In the genomic region with DNA sequence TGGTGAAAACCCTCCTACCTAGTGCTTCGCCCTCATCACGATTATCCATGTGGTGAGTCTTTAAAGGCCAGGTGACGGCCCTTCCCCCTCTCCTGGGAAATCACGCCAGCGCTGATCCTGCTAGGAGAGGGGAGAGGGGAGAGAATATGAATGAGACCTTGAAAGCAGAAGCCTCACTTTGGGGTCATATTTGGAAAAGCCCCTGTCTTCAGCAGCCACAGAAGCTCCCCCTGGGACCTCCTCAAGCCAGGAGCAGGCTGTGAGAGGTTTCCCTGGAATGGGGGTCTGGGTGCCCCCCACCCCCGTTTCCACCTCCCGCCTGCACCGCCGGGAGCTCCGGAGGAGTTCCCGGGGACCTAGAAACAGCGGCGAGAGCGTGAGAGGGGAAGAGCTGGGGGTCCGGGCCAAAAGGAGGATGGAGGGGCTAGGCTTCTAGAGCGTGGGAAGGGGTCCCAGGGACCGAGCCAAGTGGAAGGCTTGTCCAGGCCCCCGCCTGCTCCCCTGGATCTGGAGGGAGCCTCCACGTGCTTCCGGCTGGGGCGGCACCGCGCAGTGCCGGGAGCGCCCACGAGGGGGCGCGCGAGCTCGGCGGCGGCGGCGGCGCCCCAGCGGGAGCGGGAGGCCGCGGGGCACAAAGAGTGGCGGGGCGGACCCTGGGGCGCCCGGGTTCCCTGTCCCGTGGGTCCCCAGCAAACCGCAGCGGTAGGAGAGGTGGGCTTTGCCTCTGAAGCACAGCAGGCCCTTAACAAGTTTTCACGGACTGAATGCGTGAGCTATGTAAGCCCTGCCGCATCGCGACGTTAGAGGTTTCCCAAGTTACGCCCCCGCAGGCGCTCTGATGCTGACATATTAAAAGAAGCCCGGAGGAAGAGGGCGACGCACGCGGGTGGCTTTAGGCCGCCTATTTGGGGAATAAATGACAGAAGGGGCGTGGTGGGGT, we compare ENCODE assay signal across 1 cellular context.
TF ChIP-seq lines count a peak whose summit lies in the region.

No MANE protein-coding gene starts in this region.

TF ChIP-seq in HepG2, 621 proteins besides CTCF, POLR2A, EP300 and RAD21 (continued from another document and continues in another):
- TF ChIP-seq, protein P1, sequence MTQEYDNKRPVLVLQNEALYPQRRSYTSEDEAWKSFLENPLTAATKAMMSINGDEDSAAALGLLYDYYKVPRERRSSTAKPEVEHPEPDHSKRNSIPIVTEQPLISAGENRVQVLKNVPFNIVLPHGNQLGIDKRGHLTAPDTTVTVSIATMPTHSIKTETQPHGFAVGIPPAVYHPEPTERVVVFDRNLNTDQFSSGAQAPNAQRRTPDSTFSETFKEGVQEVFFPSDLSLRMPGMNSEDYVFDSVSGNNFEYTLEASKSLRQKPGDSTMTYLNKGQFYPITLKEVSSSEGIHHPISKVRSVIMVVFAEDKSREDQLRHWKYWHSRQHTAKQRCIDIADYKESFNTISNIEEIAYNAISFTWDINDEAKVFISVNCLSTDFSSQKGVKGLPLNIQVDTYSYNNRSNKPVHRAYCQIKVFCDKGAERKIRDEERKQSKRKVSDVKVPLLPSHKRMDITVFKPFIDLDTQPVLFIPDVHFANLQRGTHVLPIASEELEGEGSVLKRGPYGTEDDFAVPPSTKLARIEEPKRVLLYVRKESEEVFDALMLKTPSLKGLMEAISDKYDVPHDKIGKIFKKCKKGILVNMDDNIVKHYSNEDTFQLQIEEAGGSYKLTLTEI (CRISPR knock-in tag; conservative IDR thresholded peaks at IDR 0.05) = no peak
- TF ChIP-seq ZBTB8A (CRISPR knock-in tag; IDR thresholded peaks at IDR 0.05; ENCODE audit: borderline replicate concordance, low read depth) (no peak), ZNF883 (CRISPR knock-in tag; IDR thresholded peaks at IDR 0.05; ENCODE audit: not compliant biosample characterization) (peak; percentile 65), MEIS2 (CRISPR knock-in tag; IDR thresholded peaks at IDR 0.05) (peak; percentile 74; the same call in 1 of the 2 replicates), PITX1 (CRISPR knock-in tag; IDR thresholded peaks at IDR 0.05) (no peak), HOXA7 (CRISPR knock-in tag; IDR thresholded peaks at IDR 0.05) (no peak), EZH2 (conservative IDR thresholded peaks at IDR 0.05; ENCODE audit: low read depth, low read length) (no peak), FOXA3 (CRISPR knock-in tag; IDR thresholded peaks at IDR 0.05) (no peak), POLR2AphosphoS5 (IDR thresholded peaks at IDR 0.05; ENCODE audit: low read depth, low read length) (no peak), JUNB (CRISPR knock-in tag; IDR thresholded peaks at IDR 0.05; ENCODE audit: borderline replicate concordance) (no peak), SKI (IDR thresholded peaks at IDR 0.05; ENCODE audit: partially characterized antibody) (no peak), POGZ (CRISPR knock-in tag; IDR thresholded peaks at IDR 0.05) (0 out of 2 replicates have a peak, but pooled peaks have one; percentile 46), HDAC2 (CRISPR knock-in tag; IDR thresholded peaks at IDR 0.05) (no peak), SP1 (IDR thresholded peaks at IDR 0.05) (no peak), SP1 (CRISPR knock-in tag; IDR thresholded peaks at IDR 0.05) (no peak), ZNF879 (CRISPR knock-in tag; IDR thresholded peaks at IDR 0.05) (no peak), SNAPC2 (CRISPR knock-in tag; IDR thresholded peaks at IDR 0.05) (no peak), TGIF2 (CRISPR knock-in tag; IDR thresholded peaks at IDR 0.05) (no peak; the same call in 1 of the 2 replicates), SAP130 (CRISPR knock-in tag; IDR thresholded peaks at IDR 0.05; ENCODE audit: low read depth) (peak; percentile 31; the same call in 1 of the 2 replicates), BCL6 (CRISPR knock-in tag; IDR thresholded peaks at IDR 0.05) (no peak), ZNF383 (CRISPR knock-in tag; IDR thresholded peaks at IDR 0.05; ENCODE audit: borderline replicate concordance) (no peak), ZNF367 (CRISPR knock-in tag; IDR thresholded peaks at IDR 0.05; ENCODE audit: borderline replicate concordance) (no peak), ZNF33B (CRISPR knock-in tag; IDR thresholded peaks at IDR 0.05) (peak; percentile 80; the same call in 1 of the 2 replicates)
- TF ChIP-seq, protein P2, sequence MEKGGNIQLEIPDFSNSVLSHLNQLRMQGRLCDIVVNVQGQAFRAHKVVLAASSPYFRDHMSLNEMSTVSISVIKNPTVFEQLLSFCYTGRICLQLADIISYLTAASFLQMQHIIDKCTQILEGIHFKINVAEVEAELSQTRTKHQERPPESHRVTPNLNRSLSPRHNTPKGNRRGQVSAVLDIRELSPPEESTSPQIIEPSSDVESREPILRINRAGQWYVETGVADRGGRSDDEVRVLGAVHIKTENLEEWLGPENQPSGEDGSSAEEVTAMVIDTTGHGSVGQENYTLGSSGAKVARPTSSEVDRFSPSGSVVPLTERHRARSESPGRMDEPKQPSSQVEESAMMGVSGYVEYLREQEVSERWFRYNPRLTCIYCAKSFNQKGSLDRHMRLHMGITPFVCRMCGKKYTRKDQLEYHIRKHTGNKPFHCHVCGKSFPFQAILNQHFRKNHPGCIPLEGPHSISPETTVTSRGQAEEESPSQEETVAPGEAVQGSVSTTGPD (CRISPR knock-in tag; IDR thresholded peaks at IDR 0.05) = no peak
- TF ChIP-seq, protein P3, sequence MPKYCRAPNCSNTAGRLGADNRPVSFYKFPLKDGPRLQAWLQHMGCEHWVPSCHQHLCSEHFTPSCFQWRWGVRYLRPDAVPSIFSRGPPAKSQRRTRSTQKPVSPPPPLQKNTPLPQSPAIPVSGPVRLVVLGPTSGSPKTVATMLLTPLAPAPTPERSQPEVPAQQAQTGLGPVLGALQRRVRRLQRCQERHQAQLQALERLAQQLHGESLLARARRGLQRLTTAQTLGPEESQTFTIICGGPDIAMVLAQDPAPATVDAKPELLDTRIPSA (CRISPR knock-in tag; IDR thresholded peaks at IDR 0.05; ENCODE audit: borderline replicate concordance) = no peak
- TF ChIP-seq, protein P4, sequence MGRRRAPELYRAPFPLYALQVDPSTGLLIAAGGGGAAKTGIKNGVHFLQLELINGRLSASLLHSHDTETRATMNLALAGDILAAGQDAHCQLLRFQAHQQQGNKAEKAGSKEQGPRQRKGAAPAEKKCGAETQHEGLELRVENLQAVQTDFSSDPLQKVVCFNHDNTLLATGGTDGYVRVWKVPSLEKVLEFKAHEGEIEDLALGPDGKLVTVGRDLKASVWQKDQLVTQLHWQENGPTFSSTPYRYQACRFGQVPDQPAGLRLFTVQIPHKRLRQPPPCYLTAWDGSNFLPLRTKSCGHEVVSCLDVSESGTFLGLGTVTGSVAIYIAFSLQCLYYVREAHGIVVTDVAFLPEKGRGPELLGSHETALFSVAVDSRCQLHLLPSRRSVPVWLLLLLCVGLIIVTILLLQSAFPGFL (CRISPR knock-in tag; IDR thresholded peaks at IDR 0.05) = no peak
- TF ChIP-seq, protein P5, sequence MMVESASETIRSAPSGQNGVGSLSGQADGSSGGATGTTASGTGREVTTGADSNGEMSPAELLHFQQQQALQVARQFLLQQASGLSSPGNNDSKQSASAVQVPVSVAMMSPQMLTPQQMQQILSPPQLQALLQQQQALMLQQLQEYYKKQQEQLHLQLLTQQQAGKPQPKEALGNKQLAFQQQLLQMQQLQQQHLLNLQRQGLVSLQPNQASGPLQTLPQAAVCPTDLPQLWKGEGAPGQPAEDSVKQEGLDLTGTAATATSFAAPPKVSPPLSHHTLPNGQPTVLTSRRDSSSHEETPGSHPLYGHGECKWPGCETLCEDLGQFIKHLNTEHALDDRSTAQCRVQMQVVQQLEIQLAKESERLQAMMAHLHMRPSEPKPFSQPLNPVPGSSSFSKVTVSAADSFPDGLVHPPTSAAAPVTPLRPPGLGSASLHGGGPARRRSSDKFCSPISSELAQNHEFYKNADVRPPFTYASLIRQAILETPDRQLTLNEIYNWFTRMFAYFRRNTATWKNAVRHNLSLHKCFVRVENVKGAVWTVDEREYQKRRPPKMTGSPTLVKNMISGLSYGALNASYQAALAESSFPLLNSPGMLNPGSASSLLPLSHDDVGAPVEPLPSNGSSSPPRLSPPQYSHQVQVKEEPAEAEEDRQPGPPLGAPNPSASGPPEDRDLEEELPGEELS (CRISPR knock-in tag; IDR thresholded peaks at IDR 0.05) = no peak
- TF ChIP-seq, protein P6, sequence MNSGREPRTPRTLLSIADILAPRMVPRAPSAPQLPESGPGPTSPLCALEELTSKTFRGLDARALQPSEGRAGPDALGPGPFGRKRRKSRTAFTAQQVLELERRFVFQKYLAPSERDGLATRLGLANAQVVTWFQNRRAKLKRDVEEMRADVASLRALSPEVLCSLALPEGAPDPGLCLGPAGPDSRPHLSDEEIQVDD (CRISPR knock-in tag; IDR thresholded peaks at IDR 0.05; ENCODE audit: borderline replicate concordance) = no peak
- TF ChIP-seq, protein P7, sequence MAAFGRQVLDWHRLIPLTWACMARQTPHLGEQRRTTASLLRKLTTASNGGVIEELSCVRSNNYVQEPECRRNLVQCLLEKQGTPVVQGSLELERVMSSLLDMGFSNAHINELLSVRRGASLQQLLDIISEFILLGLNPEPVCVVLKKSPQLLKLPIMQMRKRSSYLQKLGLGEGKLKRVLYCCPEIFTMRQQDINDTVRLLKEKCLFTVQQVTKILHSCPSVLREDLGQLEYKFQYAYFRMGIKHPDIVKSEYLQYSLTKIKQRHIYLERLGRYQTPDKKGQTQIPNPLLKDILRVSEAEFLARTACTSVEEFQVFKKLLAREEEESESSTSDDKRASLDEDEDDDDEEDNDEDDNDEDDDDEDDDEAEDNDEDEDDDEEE (CRISPR knock-in tag; IDR thresholded peaks at IDR 0.05) = 0 out of 2 replicates have a peak, but pooled peaks have one; percentile 47
- TF ChIP-seq, protein P8, sequence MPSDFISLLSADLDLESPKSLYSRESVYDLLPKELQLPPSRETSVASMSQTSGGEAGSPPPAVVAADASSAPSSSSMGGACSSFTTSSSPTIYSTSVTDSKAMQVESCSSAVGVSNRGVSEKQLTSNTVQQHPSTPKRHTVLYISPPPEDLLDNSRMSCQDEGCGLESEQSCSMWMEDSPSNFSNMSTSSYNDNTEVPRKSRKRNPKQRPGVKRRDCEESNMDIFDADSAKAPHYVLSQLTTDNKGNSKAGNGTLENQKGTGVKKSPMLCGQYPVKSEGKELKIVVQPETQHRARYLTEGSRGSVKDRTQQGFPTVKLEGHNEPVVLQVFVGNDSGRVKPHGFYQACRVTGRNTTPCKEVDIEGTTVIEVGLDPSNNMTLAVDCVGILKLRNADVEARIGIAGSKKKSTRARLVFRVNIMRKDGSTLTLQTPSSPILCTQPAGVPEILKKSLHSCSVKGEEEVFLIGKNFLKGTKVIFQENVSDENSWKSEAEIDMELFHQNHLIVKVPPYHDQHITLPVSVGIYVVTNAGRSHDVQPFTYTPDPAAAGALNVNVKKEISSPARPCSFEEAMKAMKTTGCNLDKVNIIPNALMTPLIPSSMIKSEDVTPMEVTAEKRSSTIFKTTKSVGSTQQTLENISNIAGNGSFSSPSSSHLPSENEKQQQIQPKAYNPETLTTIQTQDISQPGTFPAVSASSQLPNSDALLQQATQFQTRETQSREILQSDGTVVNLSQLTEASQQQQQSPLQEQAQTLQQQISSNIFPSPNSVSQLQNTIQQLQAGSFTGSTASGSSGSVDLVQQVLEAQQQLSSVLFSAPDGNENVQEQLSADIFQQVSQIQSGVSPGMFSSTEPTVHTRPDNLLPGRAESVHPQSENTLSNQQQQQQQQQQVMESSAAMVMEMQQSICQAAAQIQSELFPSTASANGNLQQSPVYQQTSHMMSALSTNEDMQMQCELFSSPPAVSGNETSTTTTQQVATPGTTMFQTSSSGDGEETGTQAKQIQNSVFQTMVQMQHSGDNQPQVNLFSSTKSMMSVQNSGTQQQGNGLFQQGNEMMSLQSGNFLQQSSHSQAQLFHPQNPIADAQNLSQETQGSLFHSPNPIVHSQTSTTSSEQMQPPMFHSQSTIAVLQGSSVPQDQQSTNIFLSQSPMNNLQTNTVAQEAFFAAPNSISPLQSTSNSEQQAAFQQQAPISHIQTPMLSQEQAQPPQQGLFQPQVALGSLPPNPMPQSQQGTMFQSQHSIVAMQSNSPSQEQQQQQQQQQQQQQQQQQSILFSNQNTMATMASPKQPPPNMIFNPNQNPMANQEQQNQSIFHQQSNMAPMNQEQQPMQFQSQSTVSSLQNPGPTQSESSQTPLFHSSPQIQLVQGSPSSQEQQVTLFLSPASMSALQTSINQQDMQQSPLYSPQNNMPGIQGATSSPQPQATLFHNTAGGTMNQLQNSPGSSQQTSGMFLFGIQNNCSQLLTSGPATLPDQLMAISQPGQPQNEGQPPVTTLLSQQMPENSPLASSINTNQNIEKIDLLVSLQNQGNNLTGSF (CRISPR knock-in tag; IDR thresholded peaks at IDR 0.05) = no peak
- TF ChIP-seq, protein P9, sequence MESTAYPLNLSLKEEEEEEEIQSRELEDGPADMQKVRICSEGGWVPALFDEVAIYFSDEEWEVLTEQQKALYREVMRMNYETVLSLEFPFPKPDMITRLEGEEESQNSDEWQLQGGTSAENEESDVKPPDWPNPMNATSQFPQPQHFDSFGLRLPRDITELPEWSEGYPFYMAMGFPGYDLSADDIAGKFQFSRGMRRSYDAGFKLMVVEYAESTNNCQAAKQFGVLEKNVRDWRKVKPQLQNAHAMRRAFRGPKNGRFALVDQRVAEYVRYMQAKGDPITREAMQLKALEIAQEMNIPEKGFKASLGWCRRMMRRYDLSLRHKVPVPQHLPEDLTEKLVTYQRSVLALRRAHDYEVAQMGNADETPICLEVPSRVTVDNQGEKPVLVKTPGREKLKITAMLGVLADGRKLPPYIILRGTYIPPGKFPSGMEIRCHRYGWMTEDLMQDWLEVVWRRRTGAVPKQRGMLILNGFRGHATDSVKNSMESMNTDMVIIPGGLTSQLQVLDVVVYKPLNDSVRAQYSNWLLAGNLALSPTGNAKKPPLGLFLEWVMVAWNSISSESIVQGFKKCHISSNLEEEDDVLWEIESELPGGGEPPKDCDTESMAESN (CRISPR knock-in tag; conservative IDR thresholded peaks at IDR 0.05) = peak; percentile 63; the same call in 1 of the 2 replicates
- TF ChIP-seq, protein P10, sequence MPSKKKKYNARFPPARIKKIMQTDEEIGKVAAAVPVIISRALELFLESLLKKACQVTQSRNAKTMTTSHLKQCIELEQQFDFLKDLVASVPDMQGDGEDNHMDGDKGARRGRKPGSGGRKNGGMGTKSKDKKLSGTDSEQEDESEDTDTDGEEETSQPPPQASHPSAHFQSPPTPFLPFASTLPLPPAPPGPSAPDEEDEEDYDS (CRISPR knock-in tag; IDR thresholded peaks at IDR 0.05) = no peak
- TF ChIP-seq, protein P11, sequence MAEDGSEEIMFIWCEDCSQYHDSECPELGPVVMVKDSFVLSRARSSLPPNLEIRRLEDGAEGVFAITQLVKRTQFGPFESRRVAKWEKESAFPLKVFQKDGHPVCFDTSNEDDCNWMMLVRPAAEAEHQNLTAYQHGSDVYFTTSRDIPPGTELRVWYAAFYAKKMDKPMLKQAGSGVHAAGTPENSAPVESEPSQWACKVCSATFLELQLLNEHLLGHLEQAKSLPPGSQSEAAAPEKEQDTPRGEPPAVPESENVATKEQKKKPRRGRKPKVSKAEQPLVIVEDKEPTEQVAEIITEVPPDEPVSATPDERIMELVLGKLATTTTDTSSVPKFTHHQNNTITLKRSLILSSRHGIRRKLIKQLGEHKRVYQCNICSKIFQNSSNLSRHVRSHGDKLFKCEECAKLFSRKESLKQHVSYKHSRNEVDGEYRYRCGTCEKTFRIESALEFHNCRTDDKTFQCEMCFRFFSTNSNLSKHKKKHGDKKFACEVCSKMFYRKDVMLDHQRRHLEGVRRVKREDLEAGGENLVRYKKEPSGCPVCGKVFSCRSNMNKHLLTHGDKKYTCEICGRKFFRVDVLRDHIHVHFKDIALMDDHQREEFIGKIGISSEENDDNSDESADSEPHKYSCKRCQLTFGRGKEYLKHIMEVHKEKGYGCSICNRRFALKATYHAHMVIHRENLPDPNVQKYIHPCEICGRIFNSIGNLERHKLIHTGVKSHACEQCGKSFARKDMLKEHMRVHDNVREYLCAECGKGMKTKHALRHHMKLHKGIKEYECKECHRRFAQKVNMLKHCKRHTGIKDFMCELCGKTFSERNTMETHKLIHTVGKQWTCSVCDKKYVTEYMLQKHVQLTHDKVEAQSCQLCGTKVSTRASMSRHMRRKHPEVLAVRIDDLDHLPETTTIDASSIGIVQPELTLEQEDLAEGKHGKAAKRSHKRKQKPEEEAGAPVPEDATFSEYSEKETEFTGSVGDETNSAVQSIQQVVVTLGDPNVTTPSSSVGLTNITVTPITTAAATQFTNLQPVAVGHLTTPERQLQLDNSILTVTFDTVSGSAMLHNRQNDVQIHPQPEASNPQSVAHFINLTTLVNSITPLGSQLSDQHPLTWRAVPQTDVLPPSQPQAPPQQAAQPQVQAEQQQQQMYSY (CRISPR knock-in tag; IDR thresholded peaks at IDR 0.05) = no peak
